In the genomic region with DNA sequence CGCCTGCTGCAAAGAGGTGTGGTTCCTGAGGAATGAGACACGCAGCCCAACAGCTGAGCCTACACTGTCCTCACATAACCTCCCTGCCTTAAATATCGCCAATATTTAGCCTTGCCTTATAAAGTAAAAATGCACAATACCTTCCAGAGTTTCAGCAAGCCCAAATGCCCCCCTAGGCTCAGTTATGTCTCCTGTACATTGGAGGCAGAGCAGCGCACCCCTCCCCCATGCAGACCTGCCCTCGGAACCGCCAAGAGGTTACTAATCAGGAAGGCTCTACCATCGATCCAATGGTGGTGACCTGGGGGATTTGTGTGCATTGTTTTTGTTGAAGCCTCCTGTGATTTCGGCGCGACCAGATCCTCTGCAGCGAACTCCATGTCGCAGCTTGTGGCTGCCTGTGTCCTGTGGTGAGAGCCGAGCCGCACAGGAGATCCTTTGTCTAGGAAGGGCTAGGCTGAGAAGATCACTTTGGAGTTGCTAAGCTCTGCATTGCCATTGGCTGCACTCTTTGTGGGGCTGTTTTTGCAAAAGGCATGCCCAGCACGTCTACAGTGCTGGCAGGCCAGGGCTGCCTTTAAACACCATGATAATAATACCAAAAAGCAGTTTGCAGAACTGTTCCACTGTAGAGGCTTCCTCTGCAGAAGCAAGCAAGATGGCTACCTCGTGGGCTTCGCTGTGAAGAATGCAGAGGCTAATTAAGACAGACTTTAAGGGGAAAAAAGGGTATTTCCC, we compare ENCODE assay signal across 8 cellular contexts. TPM values are rescaled to one million over a fixed set of nuclear protein-coding genes. Genes with fewer than 3 reads are reported as not detected.
DNase-seq lines count a peak whose midpoint lies in the region; ATAC-seq and TF ChIP-seq lines count a peak whose summit lies in the region.

No MANE protein-coding gene starts in this region.

- H3K9me3 ChIP-seq in stomach = no peaks in the 10 kb centered on the region

- ATAC-seq in GM21526 (IDR thresholded peaks at IDR 0.05; ENCODE audit: low FRiP score, unreplicated experiment) = peak; percentile 80
- ATAC-seq in naive thymus-derived CD8-positive, alpha-beta T cell = peak; percentile 94 to 95

- peaks cover 12 to 18% (median 14%) of the 10 kb centered on the region in 3 donors for H3K4me1 Mint-ChIP-seq in IgD-negative memory B cell
- peaks cover 23 to 51% (median 41%) of the 10 kb centered on the region in 4 donors for H3K4me1 Mint-ChIP-seq in naive thymus-derived CD8-positive, alpha-beta T cell

- no peaks in the 10 kb centered on the region for H3K9me3 Mint-ChIP-seq in IgD-negative memory B cell
- H3K9me3 Mint-ChIP-seq in naive thymus-derived CD8-positive, alpha-beta T cell = no peaks in the 10 kb centered on the region

- no peaks in the 10 kb centered on the region for H3K36me3 ChIP-seq in stomach

- H3K27me3 ChIP-seq in stomach = no peaks in the 10 kb centered on the region

- DNase-seq in DMS 273 treated with DMSO at 0.1 percent for 48 hours (lab: John Stamatoyannopoulos, UW) = peak; percentile 79
- DNase-seq in OCI-M1 (lab: John Stamatoyannopoulos, UW) = peak; percentile 91
- peak; percentile 12 to 22 for DNase-seq in activated T-helper 1 cell treated with anti-CD3 and anti-CD28 coated beads, Interleukin-2, amount 50 U/mL, for 16 hours (ENCODE audit: low read depth in 1 of 2, low spot score in 1 of 2)
- DNase-seq in fibroblast of the aortic adventitia (ENCODE audit: low read depth) = peak; percentile 81
- DNase-seq in naive thymus-derived CD8-positive, alpha-beta T cell = peak; percentile 27 to 74 (median 48)
- DNase-seq in stomach = peak; percentile 65

- POLR2A ChIA-PET in naive thymus-derived CD8-positive, alpha-beta T cell (lab: Charles Lee) = interaction anchor here (0.5 to 1.4 kb wide), 11 partner anchors 9 to 268 kb away, joined by 3 to 4 read pairs (median 3); partner anchors contain the start of genes CCAR1, HNRNPH3 and TET1

- H3K36me3 Mint-ChIP-seq in IgD-negative memory B cell = peaks cover 7% of the 10 kb centered on the region
- peaks cover 0 to 20% (median 18%) of the 10 kb centered on the region in 3 donors for H3K36me3 Mint-ChIP-seq in naive thymus-derived CD8-positive, alpha-beta T cell

- intact Hi-C loops in stomach (cut with DNase I; ENCODE audit: low total_unique reads) = no loop called here

- no peak for TF ChIP-seq EP300 in stomach (IDR thresholded peaks at IDR 0.05)

- H3K4me3 ChIP-seq in fibroblast of the aortic adventitia (ENCODE audit: low read depth, low read length) = peak overlapping the region; percentile 56
- H3K4me3 ChIP-seq in stomach = peak overlapping the region; percentile 37 to 53 (median 48)

- peaks cover 16 to 48% (median 33%) of the 10 kb centered on the region in 4 donors for H3K4me1 ChIP-seq in stomach

- no peak for TF ChIP-seq POLR2A in stomach (IDR thresholded peaks at IDR 0.05)

- H3K27ac Mint-ChIP-seq in IgD-negative memory B cell = peak overlapping the region in 2 of 3 donors; percentile 63 to 69
- H3K27ac Mint-ChIP-seq in naive thymus-derived CD8-positive, alpha-beta T cell = peak overlapping the region; percentile 84 to 95 (median 92)

- no peaks in the 10 kb centered on the region for H3K27me3 Mint-ChIP-seq in IgD-negative memory B cell
- H3K27me3 Mint-ChIP-seq in naive thymus-derived CD8-positive, alpha-beta T cell = no peaks in the 10 kb centered on the region

- WGBS in stomach, 5 donors = 1 to 3% (median 2%) methylated on average over 15 to 17 of the region's 17 CpGs

- H3K4me3 Mint-ChIP-seq in IgD-negative memory B cell = peak overlapping the region; percentile 81 to 98 (median 93)
- H3K4me3 Mint-ChIP-seq in naive thymus-derived CD8-positive, alpha-beta T cell = peak overlapping the region; percentile 86 to 95 (median 94)

- no peak for TF ChIP-seq CTCF in fibroblast of the aortic adventitia (IDR thresholded peaks at IDR 0.05; ENCODE audit: insufficient read depth, low read length)
- TF ChIP-seq CTCF in stomach (IDR thresholded peaks at IDR 0.05) = no peak

- peak overlapping the region; percentile 11 to 80 (median 66) for H3K27ac ChIP-seq in stomach

RNA-seq across cellular contexts. Expression of gene TET1, which starts 40.1 kb away (rescaled TPM):
- polyA plus RNA-seq in IgD-negative memory B cell (1.0 TPM), stomach (under 1 TPM; under 0.01 to 0.20 (median 0.19) TPM)
- total RNA-seq in fibroblast of the aortic adventitia (ENCODE audit: low replicate concordance) (3.3 and 9.3 TPM in 2 replicates), stomach (10 to 100 TPM in 2 of 5 donors, 1 to 10 TPM in 3; 1.2 to 22.3 (median 9.9) TPM)
- total RNA-seq in naive thymus-derived CD8-positive, alpha-beta T cell = 1 to 10 TPM; 3.1 to 3.2 TPM
- polyA plus RNA-seq in naive thymus-derived CD8-positive, alpha-beta T cell = 1 to 10 TPM; 1.5 to 2.0 (median 1.8) TPM

Comparison
In these comparisons a context has a peak if more than half of its experiments do, and no peak if none do; other contexts are left out.
1. Peak in every context shown above with its lines: DNase-seq, ATAC-seq, H3K4me3 ChIP-seq and H3K27ac ChIP-seq.
2. DNase-seq: peak in every context shown above with its lines; median percentile 91 in OCI-M1; 81 in fibroblast of the aortic adventitia; 79 in DMS 273 treated with DMSO at 0.1 percent for 48 hours; 65 in stomach; 48 in naive thymus-derived CD8-positive, alpha-beta T cell; 17 in activated T-helper 1 cell treated with anti-CD3 and anti-CD28 coated beads, Interleukin-2, amount 50 U/mL, for 16 hours.